ENCODE assay signal across 1 cellular context in genomic region chr9:108021311-108021710, GRCh38.
TF ChIP-seq lines count a peak whose summit lies in the region.

No MANE protein-coding gene starts in this region.

TF ChIP-seq in GM23338, 12 proteins besides CTCF, POLR2A, EP300 and RAD21:
- TF ChIP-seq ZNF462 (CRISPR knock-in tag; IDR thresholded peaks at IDR 0.05): 0 out of 2 replicates have a peak, but pooled peaks have one; percentile 4
- TF ChIP-seq, protein P1, sequence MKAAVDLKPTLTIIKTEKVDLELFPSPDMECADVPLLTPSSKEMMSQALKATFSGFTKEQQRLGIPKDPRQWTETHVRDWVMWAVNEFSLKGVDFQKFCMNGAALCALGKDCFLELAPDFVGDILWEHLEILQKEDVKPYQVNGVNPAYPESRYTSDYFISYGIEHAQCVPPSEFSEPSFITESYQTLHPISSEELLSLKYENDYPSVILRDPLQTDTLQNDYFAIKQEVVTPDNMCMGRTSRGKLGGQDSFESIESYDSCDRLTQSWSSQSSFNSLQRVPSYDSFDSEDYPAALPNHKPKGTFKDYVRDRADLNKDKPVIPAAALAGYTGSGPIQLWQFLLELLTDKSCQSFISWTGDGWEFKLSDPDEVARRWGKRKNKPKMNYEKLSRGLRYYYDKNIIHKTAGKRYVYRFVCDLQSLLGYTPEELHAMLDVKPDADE (IDR thresholded peaks at IDR 0.05): no peak
- no peak for TF ChIP-seq ZNF331 (CRISPR knock-in tag; IDR thresholded peaks at IDR 0.05; ENCODE audit: low read depth)
TF ChIP-seq in GM23338: peak in this region for 1.
